13 cellular contexts compared by ENCODE assay signal in genomic region chr9:87080512-87081225, GRCh38.
DNase-seq lines count a peak whose midpoint lies in the region; ATAC-seq, FAIRE-seq and TF ChIP-seq lines count a peak whose summit lies in the region.
"Had no signal": no experiment of that assay in that cellular context is flagged by ENCODE, and none has a peak within 500 bp of the region (broad histone marks: within the 10 kb centered on the region; RNA-seq: fewer than 3 reads in every experiment).

No MANE protein-coding gene starts in this region.

- no peaks in the 10 kb centered on the region for H3K36me3 Mint-ChIP-seq in activated T-helper 17 cell treated with anti-CD3 and anti-CD28 coated beads, Interleukin-2, amount 50 U/mL, for 72 hours (ENCODE audit: low read depth)
- H3K36me3 Mint-ChIP-seq: CD8-positive, alpha-beta memory T cell; naive thymus-derived CD4-positive, alpha-beta T cell had no signal

- H3K9ac ChIP-seq in H1 (replicated peaks in 1 of 4; ENCODE audit: extremely low read depth in 1 of 4, low read depth in 3 of 4, low read length in 3 of 4) = no peak overlapping the region

- no peak for TF ChIP-seq POLR2A in H1 (IDR thresholded peaks at IDR 0.05; ENCODE audit: control extremely low read depth in 1 of 2, low read depth in 2 of 2, low read length in 2 of 2)
- TF ChIP-seq POLR2A in GM12892 (IDR thresholded peaks at IDR 0.05; ENCODE audit: low read depth, low read length) = no peak
- no peak for TF ChIP-seq POLR2A in H54 (IDR thresholded peaks at IDR 0.05; ENCODE audit: low read depth, low read length)

- no peak overlapping the region for H3K27ac Mint-ChIP-seq in activated T-helper 17 cell treated with anti-CD3 and anti-CD28 coated beads, Interleukin-2, amount 50 U/mL, for 72 hours
- H3K27ac Mint-ChIP-seq: activated T-cell treated with anti-CD3 and anti-CD28 coated beads, Interleukin-2, amount 50 U/mL, for 24 hours; CD8-positive, alpha-beta memory T cell; naive thymus-derived CD4-positive, alpha-beta T cell had no signal

- peak; percentile 49 to 62 for TF ChIP-seq RAD21 in H1 (IDR thresholded peaks at IDR 0.05 in 1 of 2, conservative IDR thresholded peaks at IDR 0.05 in 1 of 2; ENCODE audit: low read depth in 2 of 2, low read length in 2 of 2)

- no peaks in the 10 kb centered on the region for H3K79me1 ChIP-seq in H1 (ENCODE audit: low read depth, low read length)

- no peaks in the 10 kb centered on the region; a peak in 1 of 4 replicates for H3K9me3 ChIP-seq in H1 (ENCODE audit: insufficient read depth in 2 of 2, low read depth in 1 of 2, low read length in 1 of 2)

- peak; percentile 1 for DNase-seq in ELF-1 (ENCODE audit: low read depth, low spot score)
- peak; percentile 81 for DNase-seq in NCI-H226
- no peak for DNase-seq in H1 (ENCODE audit: low read depth in 1 of 2, low spot score in 2 of 2)
- peak; percentile 40 for DNase-seq in myocyte (ENCODE audit: low read depth)
- no peak for DNase-seq in GM12892 (ENCODE audit: insufficient read length)
- DNase-seq in posterior cingulate gyrus = no peak
- DNase-seq in H54 (ENCODE audit: insufficient read length, low spot score) = no peak
- DNase-seq: activated T-cell treated with anti-CD3 and anti-CD28 coated beads, Interleukin-2, amount 50 U/mL, for 24 hours; CD8-positive, alpha-beta memory T cell; naive thymus-derived CD4-positive, alpha-beta T cell; stimulated activated CD4-positive, alpha-beta T cell treated with anti-CD3 and anti-CD28 coated beads, Interleukin-4, amount 100 ng/mL, for 24 hours had no signal

- H2AFZ ChIP-seq in H1 (ENCODE audit: low read length) = no peak overlapping the region

- no peak overlapping the region for H3K27ac ChIP-seq in H1 (ENCODE audit: low read depth, low read length)

- peak; percentile 26 to 53 (median 32); a peak in 3 of 4 replicates for TF ChIP-seq CTCF in H1 (IDR thresholded peaks at IDR 0.05; ENCODE audit: control extremely low read depth in 1 of 3, insufficient read depth in 1 of 3, low read depth in 1 of 3, low read length in 3 of 3)

- no peaks in the 10 kb centered on the region for H3K4me1 Mint-ChIP-seq in activated T-helper 17 cell treated with anti-CD3 and anti-CD28 coated beads, Interleukin-2, amount 50 U/mL, for 72 hours
- H3K4me1 Mint-ChIP-seq: CD8-positive, alpha-beta memory T cell; central memory CD8-positive, alpha-beta T cell; naive thymus-derived CD4-positive, alpha-beta T cell had no signal

- no peak overlapping the region for H4K91ac ChIP-seq in H1 (replicated peaks; ENCODE audit: insufficient read length, low read length)

- no peak overlapping the region for H2BK5ac ChIP-seq in H1 (ENCODE audit: low read depth, low read length)

- no peak overlapping the region for H2AK5ac ChIP-seq in H1 (ENCODE audit: low read depth, low read length)

- no peaks in the 10 kb centered on the region for H3K36me3 ChIP-seq in H1 (ENCODE audit: control insufficient read depth in 2 of 4, insufficient read depth in 4 of 4, low read length in 3 of 4)

- H3K4me3 Mint-ChIP-seq in activated T-helper 17 cell treated with anti-CD3 and anti-CD28 coated beads, Interleukin-2, amount 50 U/mL, for 72 hours = no peak overlapping the region
- H3K4me3 Mint-ChIP-seq: activated T-cell treated with anti-CD3 and anti-CD28 coated beads, Interleukin-2, amount 50 U/mL, for 24 hours; CD8-positive, alpha-beta memory T cell; central memory CD8-positive, alpha-beta T cell; naive thymus-derived CD4-positive, alpha-beta T cell had no signal

- CTCF ChIA-PET in H1 (lab: Charles Lee; ENCODE audit: partially characterized antibody) = interaction anchor here (0.6 to 1.9 kb wide), 9 partner anchors 8 to 221 kb away, joined by 3 to 7 read pairs (median 3); no protein-coding TSS in a partner anchor

- H2BK120ac ChIP-seq in H1 (replicated peaks; ENCODE audit: low read depth, low read length) = no peak overlapping the region

- FAIRE-seq in H1 (lab: Jason Lieb, UNC) (peak; percentile 52), GM12892 (lab: Jason Lieb, UNC) (no peak), H54 (lab: Jason Lieb, UNC) (no peak)

- H3K27me3 Mint-ChIP-seq in activated T-helper 17 cell treated with anti-CD3 and anti-CD28 coated beads, Interleukin-2, amount 50 U/mL, for 72 hours = no peaks in the 10 kb centered on the region

- H3K23me2 ChIP-seq in H1 (ENCODE audit: low read depth, low read length) = no peaks in the 10 kb centered on the region

- H3K23ac ChIP-seq in H1 (ENCODE audit: insufficient read length) = no peak overlapping the region

- H3K27me3 ChIP-seq in H1 (replicated peaks in 1 of 4; ENCODE audit: control insufficient read depth in 3 of 4, extremely low read depth in 1 of 4, insufficient read depth in 3 of 4, low read length in 3 of 4) = no peaks in the 10 kb centered on the region; a peak in 1 of 7 replicates

- H3K56ac ChIP-seq in H1 (replicated peaks; ENCODE audit: insufficient read length, low read depth, low read length) = no peak overlapping the region

- no peak overlapping the region for H3K4me2 ChIP-seq in H1 (ENCODE audit: insufficient read depth in 1 of 2, low read depth in 2 of 2, low read length in 2 of 2)

- H3K4me1 ChIP-seq in H1 (replicated peaks in 1 of 4; ENCODE audit: control insufficient read depth in 3 of 4, insufficient read depth in 4 of 4, low read length in 3 of 4) = no peaks in the 10 kb centered on the region

- no peak for ATAC-seq in activated T-helper 17 cell treated with anti-CD3 and anti-CD28 coated beads, Interleukin-2, amount 50 U/mL, for 72 hours (replicated peaks)
- ATAC-seq: naive thymus-derived CD4-positive, alpha-beta T cell had no signal

- 92% methylated on average over 7 of the region's 7 CpGs; no CpG with 5 or more reads in 1 of the 2 experiments for WGBS in H1 (ENCODE audit: extremely low coverage in 1 of 2, insufficient coverage in 1 of 2, insufficient read length in 1 of 2, insufficient replicate concordance in 2 of 2, low coverage in 1 of 2, low lambda C conversion rate in 2 of 2, missing lambda C conversion rate in 1 of 2), 2 experiments

- H2BK15ac ChIP-seq in H1 (ENCODE audit: low read length) = no peak overlapping the region

- H2BK12ac ChIP-seq in H1 (ENCODE audit: low read depth, low read length) = no peak overlapping the region

- no peak overlapping the region for H3K14ac ChIP-seq in H1 (ENCODE audit: insufficient read length)

- H3K4ac ChIP-seq in H1 (replicated peaks; ENCODE audit: insufficient read length, low read depth, low read length) = no peak overlapping the region

- no peak for TF ChIP-seq EP300 in H1 (IDR thresholded peaks at IDR 0.05; ENCODE audit: borderline replicate concordance in 1 of 2, low read depth in 2 of 2, low read length in 2 of 2)

- no peak overlapping the region for H3K18ac ChIP-seq in H1 (ENCODE audit: extremely low read depth, low read length)

- POLR2A ChIA-PET in H1 (lab: Charles Lee; ENCODE audit: partially characterized antibody) = no interaction called here

- no peaks in the 10 kb centered on the region for H3K79me2 ChIP-seq in H1 (ENCODE audit: control insufficient read depth in 1 of 2, insufficient read depth in 2 of 2, low read length in 2 of 2)

- H3K9me3 Mint-ChIP-seq in activated T-helper 17 cell treated with anti-CD3 and anti-CD28 coated beads, Interleukin-2, amount 50 U/mL, for 72 hours = peaks cover 3% of the 10 kb centered on the region
- H3K9me3 Mint-ChIP-seq: central memory CD8-positive, alpha-beta T cell had no signal

- no peak overlapping the region for H4K5ac ChIP-seq in H1 (ENCODE audit: insufficient read length, low read depth, low read length)

- H4K8ac ChIP-seq in H1 (ENCODE audit: extremely low read depth, insufficient read depth, low read length) = no peak overlapping the region

- no peak overlapping the region for H3K4me3 ChIP-seq in H1 (ENCODE audit: extremely low read depth in 1 of 4, insufficient read depth in 2 of 4, low read depth in 3 of 4, low read length in 4 of 4)

- no peak overlapping the region for H2BK20ac ChIP-seq in H1 (ENCODE audit: low read length)

- intact Hi-C loops in posterior cingulate gyrus (cut with DNase I) = no loop called here

- no peaks in the 10 kb centered on the region for H4K20me1 ChIP-seq in H1 (replicated peaks in 1 of 2; ENCODE audit: control insufficient read depth in 1 of 2, insufficient read depth in 2 of 2, low read length in 2 of 2)

TF ChIP-seq in H1, 55 proteins besides CTCF, POLR2A, EP300 and RAD21:
- no peak for TF ChIP-seq SIRT6 (IDR thresholded peaks at IDR 0.05; ENCODE audit: low read length)
- TF ChIP-seq TBP (IDR thresholded peaks at IDR 0.05; ENCODE audit: low read depth, low read length) = no peak
- TF ChIP-seq TCF12 (IDR thresholded peaks at IDR 0.05; ENCODE audit: low read depth, low read length) = no peak
- TF ChIP-seq BACH1 (IDR thresholded peaks at IDR 0.05; ENCODE audit: low read length) = no peak
- TF ChIP-seq FOSL1 (IDR thresholded peaks at IDR 0.05; ENCODE audit: insufficient read depth, low read depth, low read length) = no peak
- TF ChIP-seq ASH2L (IDR thresholded peaks at IDR 0.05; ENCODE audit: low read length) = no peak

Comparison
In these comparisons a context has a peak if more than half of its experiments do, and no peak if none do; other contexts are left out.
1. DNase-seq: peak in ELF-1 (single experiment), NCI-H226 (single experiment) and myocyte (single experiment); none in H1 (0 of 2), GM12892 (single experiment), posterior cingulate gyrus (0 of 10) and H54 (single experiment).